9 cellular contexts compared by ENCODE assay signal in the genomic region with DNA sequence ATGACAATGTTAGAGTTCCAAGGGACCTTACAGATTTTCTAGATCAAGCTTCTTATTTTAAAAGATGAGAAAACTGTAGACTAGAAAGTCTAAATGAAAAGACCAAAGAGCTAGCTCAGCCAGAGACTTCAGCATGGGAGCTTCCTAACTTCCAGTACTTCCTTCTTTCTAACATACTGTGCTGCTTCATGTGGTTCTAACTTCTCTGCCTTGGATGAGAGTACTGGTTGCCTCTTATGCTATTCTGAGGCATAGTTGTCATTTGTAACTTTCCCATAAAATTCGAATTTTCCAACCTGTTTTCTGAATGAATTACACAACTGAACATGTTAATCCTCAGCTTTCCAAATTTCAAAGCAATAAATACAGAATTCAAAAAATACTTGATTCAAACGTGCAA. TPM values are rescaled to one million over a fixed set of nuclear protein-coding genes. Genes with fewer than 3 reads are reported as not detected.
DNase-seq lines count a peak whose midpoint lies in the region; ATAC-seq and TF ChIP-seq lines count a peak whose summit lies in the region.
"Had no signal": no experiment of that assay in that cellular context is flagged by ENCODE, and none has a peak within 500 bp of the region (broad histone marks: within the 10 kb centered on the region; RNA-seq: fewer than 3 reads in every experiment).

No MANE protein-coding gene starts in this region.

- no peak overlapping the region for H3K4me3 ChIP-seq in breast epithelium

- H3K4me1 Mint-ChIP-seq in MCF 10A (ENCODE audit: insufficient read depth, unreplicated experiment) = peaks cover 28% of the 10 kb centered on the region
- peaks cover 34% of the 10 kb centered on the region for H3K4me1 Mint-ChIP-seq in WTC11
- peaks cover 8% of the 10 kb centered on the region for H3K4me1 Mint-ChIP-seq in glutamatergic neuron (ENCODE audit: low read depth, unreplicated experiment)
- peaks cover 32% of the 10 kb centered on the region for H3K4me1 Mint-ChIP-seq in type B pancreatic cell (ENCODE audit: unreplicated experiment)

- POLR2A ChIA-PET in MCF 10A (lab: Yijun Ruan, JAX) = interaction anchor here (0.7 to 3.2 kb wide), 22 partner anchors 10 to 1904 kb away, joined by 3 to 37 read pairs (median 4); partner anchors contain the start of genes CCDC82, CEP57, FAM76B and JRKL
- POLR2A ChIA-PET in WTC11 (lab: Charles Lee) = no interaction called here

- in situ Hi-C loops in GM13976 (cut with MboI; ENCODE audit: low sequenced_read_pairs, unreplicated experiment) = no loop called here

- H3K27me3 Mint-ChIP-seq in MCF 10A (ENCODE audit: insufficient read depth, unreplicated experiment) = no peaks in the 10 kb centered on the region
- H3K27me3 Mint-ChIP-seq in WTC11 (ENCODE audit: low read depth) = no peaks in the 10 kb centered on the region
- peaks cover 9% of the 10 kb centered on the region for H3K27me3 Mint-ChIP-seq in glutamatergic neuron (ENCODE audit: unreplicated experiment)
- no peaks in the 10 kb centered on the region for H3K27me3 Mint-ChIP-seq in type B pancreatic cell

- CTCF ChIA-PET in MCF 10A (lab: Yijun Ruan, JAX) = interaction anchor here (0.6 to 2.2 kb wide), 8 partner anchors 9 to 855 kb away, joined by 3 to 9 read pairs (median 4); partner anchors contain the start of gene MAML2
- CTCF ChIA-PET in WTC11 (lab: Charles Lee) = interaction anchor here (1.3 kb wide), 1 partner anchor 86 kb away, joined by 7 read pairs; no protein-coding TSS in a partner anchor

- no peaks in the 10 kb centered on the region for H3K9me3 ChIP-seq in breast epithelium

- H3K36me3 Mint-ChIP-seq in MCF 10A (ENCODE audit: insufficient read depth, unreplicated experiment) (peaks cover 7% of the 10 kb centered on the region), WTC11 (no peaks in the 10 kb centered on the region), glutamatergic neuron (ENCODE audit: unreplicated experiment) (no peaks in the 10 kb centered on the region), type B pancreatic cell (no peaks in the 10 kb centered on the region)

- TF ChIP-seq POLR2A in breast epithelium (IDR thresholded peaks at IDR 0.05) = no peak

- ATAC-seq in WTC11 = no peak
- ATAC-seq in GM18519 (IDR thresholded peaks at IDR 0.05; ENCODE audit: low FRiP score, unreplicated experiment) = no peak

- peak overlapping the region; percentile 84 for H3K4me3 Mint-ChIP-seq in MCF 10A (ENCODE audit: unreplicated experiment)
- H3K4me3 Mint-ChIP-seq in WTC11 = peak overlapping the region; percentile 95
- peak overlapping the region; percentile 98 for H3K4me3 Mint-ChIP-seq in glutamatergic neuron (ENCODE audit: unreplicated experiment)
- H3K4me3 Mint-ChIP-seq in type B pancreatic cell = peak overlapping the region; percentile 100

- no peak overlapping the region for H3K27ac ChIP-seq in breast epithelium

- no peak for TF ChIP-seq CTCF in MCF 10A (IDR thresholded peaks at IDR 0.05; ENCODE audit: unreplicated experiment)
- no peak for TF ChIP-seq CTCF in breast epithelium (IDR thresholded peaks at IDR 0.05)
- TF ChIP-seq CTCF in WTC11 (IDR thresholded peaks at IDR 0.05) = no peak
- TF ChIP-seq CTCF in glutamatergic neuron (IDR thresholded peaks at IDR 0.05; ENCODE audit: partially characterized antibody, unreplicated experiment) = no peak
- TF ChIP-seq CTCF in type B pancreatic cell (conservative IDR thresholded peaks at IDR 0.05) = no peak
- no peak for TF ChIP-seq CTCF in GM13976 (IDR thresholded peaks at IDR 0.05; ENCODE audit: borderline replicate concordance, control extremely low read depth, extremely low read depth, insufficient read depth, missing control alignments)

- BruUV-seq in MCF 10A (replicated peaks; lab: Mats Ljungman, UMichigan) = no TSS peak

- no peaks in the 10 kb centered on the region for H3K27me3 ChIP-seq in breast epithelium

- H3K27ac Mint-ChIP-seq in MCF 10A (ENCODE audit: low read depth, unreplicated experiment) (peak overlapping the region; percentile 95), WTC11 (no peak overlapping the region; the same call in 1 of the 2 replicates), glutamatergic neuron (ENCODE audit: unreplicated experiment) (no peak overlapping the region), type B pancreatic cell (peak overlapping the region; percentile 42)

- peaks cover 0 to 6% of the 10 kb centered on the region in 2 donors for H3K4me1 ChIP-seq in breast epithelium

- no peaks in the 10 kb centered on the region for H3K9me3 Mint-ChIP-seq in MCF 10A (ENCODE audit: unreplicated experiment)
- no peaks in the 10 kb centered on the region for H3K9me3 Mint-ChIP-seq in WTC11
- H3K9me3 Mint-ChIP-seq in glutamatergic neuron (ENCODE audit: unreplicated experiment) = peaks cover 11% of the 10 kb centered on the region
- H3K9me3 Mint-ChIP-seq in type B pancreatic cell = no peaks in the 10 kb centered on the region

- no peaks in the 10 kb centered on the region for H3K36me3 ChIP-seq in breast epithelium

- DNase-seq in MCF 10A (ENCODE audit: unreplicated experiment) (no peak), breast epithelium (ENCODE audit: low spot score in 2 of 2) (no peak), WTC11 (ENCODE audit: low spot score) (no peak), glutamatergic neuron (no peak), type B pancreatic cell (ENCODE audit: extremely low spot score, unreplicated experiment) (no peak), GM13976 (ENCODE audit: low spot score) (no peak), NCI-H2107 treated with DMSO at 0.1 percent for 48 hours (lab: John Stamatoyannopoulos, UW; ENCODE audit: unreplicated experiment) (no peak)
- DNase-seq: stimulated activated CD4-positive, alpha-beta T cell treated with anti-CD3 and anti-CD28 coated beads, Interleukin-1b, Interleukin-23, amount 100 ng/mL, for 48 hours had no signal

- intact Hi-C loops in MCF 10A (cut with micrococcal nuclease) = loop anchor here (2.0 to 5.0 kb wide), 3 partner anchors 45 to 420 kb away; partner anchors contain the start of gene MAML2
- intact Hi-C loops in breast epithelium (cut with DNase I; ENCODE audit: low total_unique reads) = no loop called here

TF ChIP-seq in WTC11, 78 proteins besides CTCF, POLR2A, EP300 and RAD21 (continues in another document):
- TF ChIP-seq ZNF138 (CRISPR knock-in tag; conservative IDR thresholded peaks at IDR 0.05) (no peak), PRRX2 (CRISPR knock-in tag; IDR thresholded peaks at IDR 0.05) (no peak), ZNF263 (CRISPR knock-in tag; IDR thresholded peaks at IDR 0.05; ENCODE audit: low read depth) (no peak), JAZF1 (CRISPR knock-in tag; IDR thresholded peaks at IDR 0.05) (no peak), ZNF121 (CRISPR knock-in tag; IDR thresholded peaks at IDR 0.05) (no peak), OVOL2 (CRISPR knock-in tag; IDR thresholded peaks at IDR 0.05; ENCODE audit: borderline replicate concordance) (no peak), FOXJ3 (CRISPR knock-in tag; IDR thresholded peaks at IDR 0.05; ENCODE audit: borderline replicate concordance) (no peak), ZNF219 (CRISPR knock-in tag; IDR thresholded peaks at IDR 0.05; ENCODE audit: borderline replicate concordance) (no peak), TEAD4 (CRISPR knock-in tag; IDR thresholded peaks at IDR 0.05) (no peak), ZNF423 (CRISPR knock-in tag; IDR thresholded peaks at IDR 0.05) (no peak), FOXK1 (CRISPR knock-in tag; IDR thresholded peaks at IDR 0.05) (no peak)
- TF ChIP-seq, protein P1, sequence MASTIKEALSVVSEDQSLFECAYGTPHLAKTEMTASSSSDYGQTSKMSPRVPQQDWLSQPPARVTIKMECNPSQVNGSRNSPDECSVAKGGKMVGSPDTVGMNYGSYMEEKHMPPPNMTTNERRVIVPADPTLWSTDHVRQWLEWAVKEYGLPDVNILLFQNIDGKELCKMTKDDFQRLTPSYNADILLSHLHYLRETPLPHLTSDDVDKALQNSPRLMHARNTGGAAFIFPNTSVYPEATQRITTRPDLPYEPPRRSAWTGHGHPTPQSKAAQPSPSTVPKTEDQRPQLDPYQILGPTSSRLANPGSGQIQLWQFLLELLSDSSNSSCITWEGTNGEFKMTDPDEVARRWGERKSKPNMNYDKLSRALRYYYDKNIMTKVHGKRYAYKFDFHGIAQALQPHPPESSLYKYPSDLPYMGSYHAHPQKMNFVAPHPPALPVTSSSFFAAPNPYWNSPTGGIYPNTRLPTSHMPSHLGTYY (CRISPR knock-in tag; IDR thresholded peaks at IDR 0.05) = no peak
- TF ChIP-seq, protein P2, sequence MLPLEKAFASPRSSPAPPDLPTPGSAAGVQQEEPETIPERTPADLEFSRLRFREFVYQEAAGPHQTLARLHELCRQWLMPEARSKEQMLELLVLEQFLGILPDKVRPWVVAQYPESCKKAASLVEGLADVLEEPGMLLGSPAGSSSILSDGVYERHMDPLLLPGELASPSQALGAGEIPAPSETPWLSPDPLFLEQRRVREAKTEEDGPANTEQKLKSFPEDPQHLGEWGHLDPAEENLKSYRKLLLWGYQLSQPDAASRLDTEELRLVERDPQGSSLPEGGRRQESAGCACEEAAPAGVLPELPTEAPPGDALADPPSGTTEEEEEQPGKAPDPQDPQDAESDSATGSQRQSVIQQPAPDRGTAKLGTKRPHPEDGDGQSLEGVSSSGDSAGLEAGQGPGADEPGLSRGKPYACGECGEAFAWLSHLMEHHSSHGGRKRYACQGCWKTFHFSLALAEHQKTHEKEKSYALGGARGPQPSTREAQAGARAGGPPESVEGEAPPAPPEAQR (CRISPR knock-in tag; IDR thresholded peaks at IDR 0.05) = no peak

RNA-seq across cellular contexts. Expression of gene MTMR2, which starts 1.8 kb away (rescaled TPM):
- total RNA-seq in MCF 10A (2022) (49.8 and 51.9 TPM in 2 replicates), breast epithelium (10 to 100 TPM; 20.3 to 28.4 (median 20.5) TPM), WTC11 (2021) (43.6 to 49.8 TPM (median 45.6 TPM) in 3 replicates), glutamatergic neuron (ENCODE audit: unreplicated experiment) (47.4 TPM), type B pancreatic cell (ENCODE audit: low replicate concordance) (34.4 and 38.9 TPM in 2 replicates)

Comparison
In these comparisons a context has a peak if more than half of its experiments do, and no peak if none do; other contexts are left out.
1. H3K27ac Mint-ChIP-seq: peak in MCF 10A (single experiment) and type B pancreatic cell (single experiment); none in WTC11 (single experiment) and glutamatergic neuron (single experiment).
2. Peak in every context shown above with its lines, with median percentiles within 50 percentile points of each other: H3K4me3 Mint-ChIP-seq.